24 cellular contexts compared by ENCODE assay signal in the genomic region with DNA sequence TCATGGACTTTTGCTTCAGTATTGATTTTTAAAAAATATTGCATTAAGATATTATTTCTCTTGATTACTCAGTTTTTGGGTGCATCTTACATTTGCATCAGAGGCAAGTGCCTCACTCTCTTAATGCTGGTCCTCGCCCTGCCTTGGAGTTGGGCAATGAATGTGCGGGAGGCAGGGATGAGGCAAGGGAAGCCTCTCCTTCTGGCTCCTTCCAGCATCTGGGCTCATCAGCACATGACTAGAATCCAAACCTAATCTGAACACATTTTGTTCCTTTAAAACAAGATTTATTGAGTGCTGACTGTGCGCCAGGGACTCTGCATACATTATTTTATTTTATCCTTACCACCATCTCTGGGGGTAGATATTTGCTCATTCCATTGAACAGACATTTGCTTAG.
DNase-seq lines count a peak whose midpoint lies in the region; ATAC-seq and TF ChIP-seq lines count a peak whose summit lies in the region.
"Had no signal": no experiment of that assay in that cellular context is flagged by ENCODE, and none has a peak within 500 bp of the region (broad histone marks: within the 10 kb centered on the region; RNA-seq: fewer than 3 reads in every experiment).

No MANE protein-coding gene starts in this region.

- H2AFZ ChIP-seq in mammary epithelial cell (ENCODE audit: low read depth, low read length), result no peak overlapping the region

- no peak overlapping the region for H3K4me3 Mint-ChIP-seq in MCF 10A (ENCODE audit: unreplicated experiment)
- no peak overlapping the region for H3K4me3 Mint-ChIP-seq in stimulated activated memory B cell treated with anti-CD40 and anti-IgM and Interleukin-4, amounts not matched to agents 10 μg/mL and 1 μg/mL and 100 μg/mL, for 72 hours
- H3K4me3 Mint-ChIP-seq: activated naive CD8-positive, alpha-beta T cell treated with anti-CD3 and anti-CD28 coated beads, Interleukin-2, amount 50 U/mL, for 24 hours; IgD-negative memory B cell; stimulated activated naive B cell treated with anti-CD40 and anti-IgM and Interleukin-4, amounts not matched to agents 10 μg/mL and 1 μg/mL and 100 μg/mL, for 72 hours; WTC11 had no signal

- H3K27ac Mint-ChIP-seq in MCF 10A (ENCODE audit: low read depth, unreplicated experiment), result no peak overlapping the region
- H3K27ac Mint-ChIP-seq in stimulated activated memory B cell treated with anti-CD40 and anti-IgM and Interleukin-4, amounts not matched to agents 10 μg/mL and 1 μg/mL and 100 μg/mL, for 72 hours, result no peak overlapping the region
- H3K27ac Mint-ChIP-seq: activated naive CD8-positive, alpha-beta T cell treated with anti-CD3 and anti-CD28 coated beads, Interleukin-2, amount 50 U/mL, for 24 hours; stimulated activated naive B cell treated with anti-CD40 and anti-IgM and Interleukin-4, amounts not matched to agents 10 μg/mL and 1 μg/mL and 100 μg/mL, for 72 hours; WTC11 had no signal

- dilution Hi-C loops in mammary epithelial cell (cut with HindIII; ENCODE audit: low sequenced_read_pairs), result no loop called here

- no peak for ATAC-seq in stimulated activated memory B cell treated with anti-CD40 and anti-IgM and Interleukin-4, amounts not matched to agents 10 μg/mL and 1 μg/mL and 100 μg/mL, for 72 hours
- ATAC-seq in GM21619 (IDR thresholded peaks at IDR 0.05; ENCODE audit: unreplicated experiment), result no peak
- ATAC-seq: activated naive CD8-positive, alpha-beta T cell treated with anti-CD3 and anti-CD28 coated beads, Interleukin-2, amount 50 U/mL, for 24 hours; SK-N-SH treated with all-trans-retinoic acid at 6 μM for 48 hours; stimulated activated naive B cell treated with anti-CD40 and anti-IgM and Interleukin-4, amounts not matched to agents 10 μg/mL and 1 μg/mL and 100 μg/mL, for 72 hours; WTC11 had no signal

- H3K4me1 ChIP-seq in mammary epithelial cell (ENCODE audit: insufficient read depth, low read length), result peaks cover 13% of the 10 kb centered on the region
- H3K4me1 ChIP-seq: BE2C, breast epithelium had no signal

- H3K9me3 ChIP-seq in mammary epithelial cell (replicated peaks; ENCODE audit: insufficient read depth, low read length), result no peaks in the 10 kb centered on the region
- H3K9me3 ChIP-seq: BE2C, breast epithelium, left ventricle myocardium inferior had no signal

- DNase-seq in MCF 10A (ENCODE audit: unreplicated experiment) (peak; percentile 33), mammary epithelial cell (no peak), fibroblast of the aortic adventitia (ENCODE audit: low read depth) (peak; percentile 27), posterior vena cava (ENCODE audit: low spot score) (peak; percentile 85), pons (ENCODE audit: low spot score) (no peak)
- DNase-seq in stimulated activated CD4-positive, alpha-beta T cell treated with anti-CD3 and anti-CD28 coated beads, Interleukin-2, amount 100 ng/mL, for 24 hours, result no peak
- DNase-seq: activated CD4-positive, alpha-beta T cell treated with anti-CD3 and anti-CD28 coated beads, Interleukin-2, amount 50 U/mL, for 4 hours; activated effector memory CD4-positive, alpha-beta T cell treated with anti-CD3 and anti-CD28 coated beads, Interleukin-2, amount 50 U/mL, for 16 hours; activated naive CD8-positive, alpha-beta T cell treated with anti-CD3 and anti-CD28 coated beads, Interleukin-2, amount 50 U/mL, for 24 hours; BE2C; Calu3; cortex of kidney; EL; left ventricle myocardium inferior; NCI-H1417 treated with DMSO at 0.1 percent for 48 hours; NCI-H526; stimulated activated naive B cell treated with anti-CD40 and anti-IgM and Interleukin-4, amounts not matched to agents 10 μg/mL and 1 μg/mL and 100 μg/mL, for 72 hours had no signal

- in situ Hi-C loops in mammary epithelial cell (cut with MboI; ENCODE audit: low sequenced_read_pairs in 2 of 2), result loop anchor here in 1 of 2 donors (25.0 kb wide), 1 partner anchor 513 kb away; no protein-coding TSS in a partner anchor

- no peaks in the 10 kb centered on the region for H3K79me2 ChIP-seq in mammary epithelial cell (ENCODE audit: insufficient read depth, low read length)

- H3K36me3 Mint-ChIP-seq in MCF 10A (ENCODE audit: insufficient read depth, unreplicated experiment), result no peaks in the 10 kb centered on the region
- no peaks in the 10 kb centered on the region for H3K36me3 Mint-ChIP-seq in stimulated activated memory B cell treated with anti-CD40 and anti-IgM and Interleukin-4, amounts not matched to agents 10 μg/mL and 1 μg/mL and 100 μg/mL, for 72 hours
- H3K36me3 Mint-ChIP-seq: IgD-negative memory B cell; stimulated activated naive B cell treated with anti-CD40 and anti-IgM and Interleukin-4, amounts not matched to agents 10 μg/mL and 1 μg/mL and 100 μg/mL, for 72 hours; WTC11 had no signal

- no peaks in the 10 kb centered on the region for H3K27me3 ChIP-seq in mammary epithelial cell (ENCODE audit: insufficient read depth, low read length)
- H3K27me3 ChIP-seq: BE2C, breast epithelium had no signal

- H3K4me2 ChIP-seq in mammary epithelial cell (ENCODE audit: insufficient read depth, low read depth, low read length), result no peak overlapping the region

- peaks cover 21% of the 10 kb centered on the region for H3K4me1 Mint-ChIP-seq in MCF 10A (ENCODE audit: insufficient read depth, unreplicated experiment)
- peaks cover 9% of the 10 kb centered on the region for H3K4me1 Mint-ChIP-seq in stimulated activated memory B cell treated with anti-CD40 and anti-IgM and Interleukin-4, amounts not matched to agents 10 μg/mL and 1 μg/mL and 100 μg/mL, for 72 hours

- no peak overlapping the region for H3K9ac ChIP-seq in mammary epithelial cell (ENCODE audit: insufficient read depth, low read length)

- BruUV-seq in MCF 10A (replicated peaks; lab: Mats Ljungman, UMichigan) (no TSS peak), mammary epithelial cell (replicated peaks; lab: Mats Ljungman, UMichigan) (no TSS peak)

- H3K36me3 ChIP-seq in mammary epithelial cell (ENCODE audit: insufficient read depth, low read length), result no peaks in the 10 kb centered on the region
- H3K36me3 ChIP-seq: BE2C, breast epithelium, left ventricle myocardium inferior had no signal

- no peaks in the 10 kb centered on the region for H3K27me3 Mint-ChIP-seq in MCF 10A (ENCODE audit: insufficient read depth, unreplicated experiment)
- peaks cover 36% of the 10 kb centered on the region for H3K27me3 Mint-ChIP-seq in stimulated activated memory B cell treated with anti-CD40 and anti-IgM and Interleukin-4, amounts not matched to agents 10 μg/mL and 1 μg/mL and 100 μg/mL, for 72 hours

- H3K9me3 Mint-ChIP-seq in MCF 10A (ENCODE audit: unreplicated experiment), result no peaks in the 10 kb centered on the region
- no peaks in the 10 kb centered on the region for H3K9me3 Mint-ChIP-seq in stimulated activated memory B cell treated with anti-CD40 and anti-IgM and Interleukin-4, amounts not matched to agents 10 μg/mL and 1 μg/mL and 100 μg/mL, for 72 hours
- H3K9me3 Mint-ChIP-seq: activated naive CD8-positive, alpha-beta T cell treated with anti-CD3 and anti-CD28 coated beads, Interleukin-2, amount 50 U/mL, for 24 hours; stimulated activated naive B cell treated with anti-CD40 and anti-IgM and Interleukin-4, amounts not matched to agents 10 μg/mL and 1 μg/mL and 100 μg/mL, for 72 hours; WTC11 had no signal

- CTCF ChIA-PET in MCF 10A (lab: Yijun Ruan, JAX), result interaction anchor here (0.6 to 1.4 kb wide), 2 partner anchors 102 to 135 kb away, joined by 3 to 4 read pairs; no protein-coding TSS in a partner anchor
- CTCF ChIA-PET in mammary epithelial cell (lab: Charles Lee; ENCODE audit: low non-redundant PET), result no interaction called here

- no peak overlapping the region for H3K4me3 ChIP-seq in mammary epithelial cell (replicated peaks in 1 of 3; ENCODE audit: insufficient read depth in 1 of 3, low read depth in 2 of 3, low read length in 3 of 3)
- H3K4me3 ChIP-seq in fibroblast of the aortic adventitia (ENCODE audit: low read depth, low read length), result no peak overlapping the region
- H3K4me3 ChIP-seq: breast epithelium, left ventricle myocardium inferior had no signal

- no peak overlapping the region for H3K27ac ChIP-seq in mammary epithelial cell (ENCODE audit: insufficient read depth, low read depth, low read length)
- H3K27ac ChIP-seq: 22Rv1, breast epithelium, left ventricle myocardium inferior had no signal

- no peaks in the 10 kb centered on the region for H4K20me1 ChIP-seq in mammary epithelial cell (ENCODE audit: insufficient read depth, low read length)

- WGBS in mammary epithelial cell (ENCODE audit: low coverage, missing lambda C conversion rate), result 78% methylated on average over 3 of the region's 3 CpGs

- POLR2A ChIA-PET in MCF 10A (lab: Yijun Ruan, JAX), result interaction anchor here (0.6 to 1.1 kb wide), 2 partner anchors 24 to 153 kb away, joined by 3 to 5 read pairs; no protein-coding TSS in a partner anchor

- no peak for TF ChIP-seq CTCF in MCF 10A (IDR thresholded peaks at IDR 0.05; ENCODE audit: unreplicated experiment)
- TF ChIP-seq CTCF in mammary epithelial cell (conservative IDR thresholded peaks at IDR 0.05 in 1 of 2, IDR thresholded peaks at IDR 0.05 in 1 of 2; ENCODE audit: extremely low read depth in 1 of 2, insufficient read depth in 1 of 2, low read depth in 1 of 2, low read length in 2 of 2), result no peak
- no peak for TF ChIP-seq CTCF in fibroblast of the aortic adventitia (IDR thresholded peaks at IDR 0.05; ENCODE audit: insufficient read depth, low read length)

- intact Hi-C loops in MCF 10A (cut with micrococcal nuclease), result loop anchor here (5.0 kb wide), 1 partner anchor 33 kb away; no protein-coding TSS in a partner anchor
- intact Hi-C loops in mammary epithelial cell (cut with micrococcal nuclease), result loop anchor here (5.0 kb wide), 1 partner anchor 73 kb away; no protein-coding TSS in a partner anchor
- intact Hi-C loops in posterior vena cava (cut with DNase I), result loop anchor here in 1 of 2 donors (5.0 kb wide), 1 partner anchor 43 kb away; no protein-coding TSS in a partner anchor

Comparison
In these comparisons a context has a peak if more than half of its experiments do, and no peak if none do; other contexts are left out.
1. DNase-seq: peak in MCF 10A (single experiment), fibroblast of the aortic adventitia (single experiment) and posterior vena cava (single experiment); none in mammary epithelial cell (single experiment), stimulated activated CD4-positive, alpha-beta T cell treated with anti-CD3 and anti-CD28 coated beads, Interleukin-2, amount 100 ng/mL, for 24 hours (0 of 2) and pons (single experiment).